ENCODE assay signal across 2 cellular contexts in the genomic region with DNA sequence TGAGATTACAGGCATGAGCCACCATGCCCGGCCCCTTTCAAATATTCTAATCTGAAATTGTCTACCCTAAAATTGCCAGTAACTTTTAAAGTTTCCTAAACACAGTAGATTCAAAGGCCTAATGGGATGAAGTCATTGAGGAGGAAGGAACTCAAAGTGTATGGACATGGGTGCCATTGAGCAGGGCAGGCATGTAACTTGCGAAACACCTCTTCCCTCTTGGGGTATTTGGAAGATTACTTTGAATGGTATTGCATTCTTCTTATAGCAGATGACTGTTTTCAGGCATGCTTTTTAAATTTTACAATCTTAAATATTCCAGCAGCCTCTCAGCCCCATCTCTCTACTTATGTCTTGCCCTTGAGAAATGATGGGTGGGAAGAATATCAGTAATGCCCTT.
TF ChIP-seq lines count a peak whose summit lies in the region.

No MANE protein-coding gene starts in this region.

TF ChIP-seq in HepG2, 621 proteins besides CTCF, POLR2A, EP300 and RAD21:
- TF ChIP-seq ZNF253 (CRISPR knock-in tag; IDR thresholded peaks at IDR 0.05; ENCODE audit: borderline replicate concordance) (no peak), CEBPB (IDR thresholded peaks at IDR 0.05; ENCODE audit: borderline replicate concordance, low read depth, low read length) (0 out of 2 replicates have a peak, but pooled peaks have one; percentile 1), ZNF761 (CRISPR knock-in tag; conservative IDR thresholded peaks at IDR 0.05) (no peak), TCF7 (IDR thresholded peaks at IDR 0.05; ENCODE audit: low read depth) (no peak)
TF ChIP-seq in HepG2: peak in this region for 1.

TF ChIP-seq in IMR-90, 13 proteins besides CTCF, POLR2A, EP300 and RAD21:
- TF ChIP-seq CEBPB (IDR thresholded peaks at IDR 0.05; ENCODE audit: low read depth, low read length) (peak; percentile 76), NFE2L2 (IDR thresholded peaks at IDR 0.05; ENCODE audit: low read depth, low read length) (no peak)
